16 cellular contexts compared by ENCODE assay signal in the genomic region with DNA sequence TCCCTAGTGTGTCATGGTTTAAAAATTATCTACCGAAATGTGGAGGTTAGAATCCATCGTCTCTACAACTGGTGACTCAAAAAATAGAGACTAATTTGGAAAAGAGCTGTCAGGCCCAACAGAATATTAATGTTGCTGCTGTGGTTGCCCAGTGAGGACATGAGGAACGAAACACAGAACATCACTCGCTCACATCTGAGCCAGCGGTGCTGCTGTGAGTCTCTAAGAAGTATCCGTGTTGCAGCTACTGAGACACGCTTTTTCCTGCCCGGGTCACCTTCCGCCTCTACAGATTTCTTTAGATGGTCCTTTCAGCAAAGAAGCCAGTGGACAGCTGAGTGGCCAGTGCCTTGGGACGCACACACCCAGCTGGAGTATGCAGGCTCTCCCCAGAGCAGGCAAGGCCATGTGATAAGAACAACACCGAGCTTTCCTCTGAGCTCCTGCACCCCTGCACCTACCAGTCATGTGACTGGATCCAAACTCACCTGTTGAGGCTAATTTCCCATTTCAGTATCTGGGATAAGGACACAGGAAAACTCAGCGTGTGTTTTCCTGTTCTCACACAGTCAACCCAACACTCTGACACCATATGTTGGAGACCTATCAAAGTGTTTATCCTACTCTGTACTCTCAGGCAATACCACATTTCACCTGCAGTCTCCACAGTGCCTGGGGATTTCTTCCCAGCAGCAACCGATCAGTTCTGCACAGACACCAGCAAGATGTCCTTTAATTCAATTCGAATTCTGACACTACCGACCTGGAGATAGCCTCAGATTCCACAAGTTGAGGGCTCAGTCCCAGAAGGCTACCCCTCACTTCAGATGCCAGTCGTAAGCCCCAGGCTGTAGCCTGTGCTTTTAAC.
"Had no signal": no experiment of that assay in that cellular context is flagged by ENCODE, and none has a peak within 500 bp of the region (broad histone marks: within the 10 kb centered on the region; RNA-seq: fewer than 3 reads in every experiment).

No MANE protein-coding gene starts in this region.

- H3K4me3 ChIP-seq: adrenal gland, colonic mucosa, left ventricle myocardium inferior, thoracic aorta, uterus had no signal

- ATAC-seq: activated T-helper 17 cell treated with anti-CD3 and anti-CD28 coated beads, Interleukin-2, amount 50 U/mL, for 72 hours; stimulated activated naive CD8-positive, alpha-beta T cell treated with anti-CD3 and anti-CD28 coated beads, Interleukin-15, amount 100 ng/mL, for 72 hours had no signal

- DNase-seq: activated B cell treated with CpG ODN at 0.5 μM for 24 hours; activated CD4-positive, alpha-beta T cell treated with anti-CD3 and anti-CD28 coated beads, Interleukin-2, amount 10 ng/mL, durations not matched to agents 24 days and 14 days; activated CD8-positive, alpha-beta memory T cell treated with anti-CD3 and anti-CD28 coated beads for 24 hours; activated naive CD4-positive, alpha-beta T cell treated with anti-CD3 and anti-CD28 coated beads, Interleukin-2, amount 50 U/mL, for 16 hours; adrenal gland; caudate nucleus; colonic mucosa; kidney; left ventricle myocardium inferior; mesenchymal stem cell; nephron progenitor cell; stimulated activated CD4-positive, alpha-beta T cell treated with anti-CD3 and anti-CD28 coated beads, Interleukin-2, amount 100 ng/mL, for 48 hours; stimulated activated naive CD8-positive, alpha-beta T cell treated with anti-CD3 and anti-CD28 coated beads, Interleukin-15, amount 100 ng/mL, for 72 hours; uterus had no signal

- H3K27me3 ChIP-seq: adrenal gland, colonic mucosa, uterus had no signal

- H3K36me3 ChIP-seq: adrenal gland, colonic mucosa, left ventricle myocardium inferior, thoracic aorta, uterus had no signal

- H3K9me3 ChIP-seq: adrenal gland, colonic mucosa, left ventricle myocardium inferior, thoracic aorta, uterus had no signal

- H3K4me1 ChIP-seq: adrenal gland, colonic mucosa, left ventricle myocardium inferior, uterus had no signal

- H3K27ac ChIP-seq: adrenal gland, colonic mucosa, left ventricle myocardium inferior, thoracic aorta, uterus had no signal
